8 cellular contexts compared by ENCODE assay signal in genomic region chr17:79094261-79094660, GRCh38.
"Had no signal": no experiment of that assay in that cellular context is flagged by ENCODE, and none has a peak within 500 bp of the region (broad histone marks: within the 10 kb centered on the region; RNA-seq: fewer than 3 reads in every experiment).

No MANE protein-coding gene starts in this region.

- ATAC-seq: GM12878 had no signal

- FAIRE-seq: G401.6, GM12878, GM12891, GM12892, GM18507, GM19239 had no signal

- DNase-seq: GDM1, GF-D8 had no signal

- H3K4me3 ChIP-seq: GM12878 had no signal
